ENCODE assay signal across 1 cellular context in the genomic region with DNA sequence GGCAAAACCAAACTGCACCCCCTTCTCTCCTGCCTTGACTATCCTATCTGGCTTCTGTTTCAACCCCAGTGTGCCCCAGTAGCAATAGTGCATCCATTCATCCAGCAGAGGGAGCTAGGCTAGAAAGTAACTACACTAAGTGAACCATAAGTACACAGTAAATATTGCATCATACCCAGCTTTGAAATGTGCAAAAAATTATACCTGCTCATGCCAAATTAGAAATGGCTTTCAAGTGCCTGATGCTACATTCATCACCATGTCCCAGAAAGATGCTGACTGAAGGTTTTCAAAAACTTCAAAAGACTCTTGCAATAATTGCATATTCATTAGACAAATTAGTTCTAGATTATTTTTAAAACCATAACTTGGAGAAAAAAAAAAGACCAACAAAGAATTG.
TF ChIP-seq lines count a peak whose summit lies in the region.

No MANE protein-coding gene starts in this region.

TF ChIP-seq in K562, 482 proteins besides CTCF, POLR2A, EP300 and RAD21 (continued from another document and continues in another):
- no peak for TF ChIP-seq ZNF407 (IDR thresholded peaks at IDR 0.05; ENCODE audit: low read depth)
- no peak for TF ChIP-seq ARID4B (CRISPR knock-in tag; IDR thresholded peaks at IDR 0.05)
- TF ChIP-seq, protein P1, sequence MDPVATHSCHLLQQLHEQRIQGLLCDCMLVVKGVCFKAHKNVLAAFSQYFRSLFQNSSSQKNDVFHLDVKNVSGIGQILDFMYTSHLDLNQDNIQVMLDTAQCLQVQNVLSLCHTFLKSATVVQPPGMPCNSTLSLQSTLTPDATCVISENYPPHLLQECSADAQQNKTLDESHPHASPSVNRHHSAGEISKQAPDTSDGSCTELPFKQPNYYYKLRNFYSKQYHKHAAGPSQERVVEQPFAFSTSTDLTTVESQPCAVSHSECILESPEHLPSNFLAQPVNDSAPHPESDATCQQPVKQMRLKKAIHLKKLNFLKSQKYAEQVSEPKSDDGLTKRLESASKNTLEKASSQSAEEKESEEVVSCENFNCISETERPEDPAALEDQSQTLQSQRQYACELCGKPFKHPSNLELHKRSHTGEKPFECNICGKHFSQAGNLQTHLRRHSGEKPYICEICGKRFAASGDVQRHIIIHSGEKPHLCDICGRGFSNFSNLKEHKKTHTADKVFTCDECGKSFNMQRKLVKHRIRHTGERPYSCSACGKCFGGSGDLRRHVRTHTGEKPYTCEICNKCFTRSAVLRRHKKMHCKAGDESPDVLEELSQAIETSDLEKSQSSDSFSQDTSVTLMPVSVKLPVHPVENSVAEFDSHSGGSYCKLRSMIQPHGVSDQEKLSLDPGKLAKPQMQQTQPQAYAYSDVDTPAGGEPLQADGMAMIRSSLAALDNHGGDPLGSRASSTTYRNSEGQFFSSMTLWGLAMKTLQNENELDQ (CRISPR knock-in tag; IDR thresholded peaks at IDR 0.05; ENCODE audit: borderline replicate concordance): no peak
- no peak for TF ChIP-seq SP1 (CRISPR knock-in tag; IDR thresholded peaks at IDR 0.05)
- no peak for TF ChIP-seq SLC30A9 (CRISPR knock-in tag; IDR thresholded peaks at IDR 0.05)
- TF ChIP-seq JUNB (CRISPR knock-in tag; conservative IDR thresholded peaks at IDR 0.05): no peak
- no peak for TF ChIP-seq ZNF146 (CRISPR knock-in tag; IDR thresholded peaks at IDR 0.05; ENCODE audit: unreplicated experiment)
- TF ChIP-seq RBM14 (IDR thresholded peaks at IDR 0.05; ENCODE audit: borderline replicate concordance, insufficient read depth, low read depth, low read length): no peak
- no peak for TF ChIP-seq MEF2D (tag; conservative IDR thresholded peaks at IDR 0.05; ENCODE audit: low read depth)
- TF ChIP-seq ZNF766 (CRISPR knock-in tag; conservative IDR thresholded peaks at IDR 0.05): 0 out of 2 replicates have a peak, but pooled peaks have one; percentile 22
- TF ChIP-seq, protein P2, sequence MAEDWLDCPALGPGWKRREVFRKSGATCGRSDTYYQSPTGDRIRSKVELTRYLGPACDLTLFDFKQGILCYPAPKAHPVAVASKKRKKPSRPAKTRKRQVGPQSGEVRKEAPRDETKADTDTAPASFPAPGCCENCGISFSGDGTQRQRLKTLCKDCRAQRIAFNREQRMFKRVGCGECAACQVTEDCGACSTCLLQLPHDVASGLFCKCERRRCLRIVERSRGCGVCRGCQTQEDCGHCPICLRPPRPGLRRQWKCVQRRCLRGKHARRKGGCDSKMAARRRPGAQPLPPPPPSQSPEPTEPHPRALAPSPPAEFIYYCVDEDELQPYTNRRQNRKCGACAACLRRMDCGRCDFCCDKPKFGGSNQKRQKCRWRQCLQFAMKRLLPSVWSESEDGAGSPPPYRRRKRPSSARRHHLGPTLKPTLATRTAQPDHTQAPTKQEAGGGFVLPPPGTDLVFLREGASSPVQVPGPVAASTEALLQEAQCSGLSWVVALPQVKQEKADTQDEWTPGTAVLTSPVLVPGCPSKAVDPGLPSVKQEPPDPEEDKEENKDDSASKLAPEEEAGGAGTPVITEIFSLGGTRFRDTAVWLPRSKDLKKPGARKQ (CRISPR knock-in tag; IDR thresholded peaks at IDR 0.05): no peak
- TF ChIP-seq, protein P3, sequence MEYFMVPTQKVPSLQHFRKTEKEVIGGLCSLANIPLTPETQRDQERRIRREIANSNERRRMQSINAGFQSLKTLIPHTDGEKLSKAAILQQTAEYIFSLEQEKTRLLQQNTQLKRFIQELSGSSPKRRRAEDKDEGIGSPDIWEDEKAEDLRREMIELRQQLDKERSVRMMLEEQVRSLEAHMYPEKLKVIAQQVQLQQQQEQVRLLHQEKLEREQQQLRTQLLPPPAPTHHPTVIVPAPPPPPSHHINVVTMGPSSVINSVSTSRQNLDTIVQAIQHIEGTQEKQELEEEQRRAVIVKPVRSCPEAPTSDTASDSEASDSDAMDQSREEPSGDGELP (CRISPR knock-in tag; IDR thresholded peaks at IDR 0.05; ENCODE audit: borderline replicate concordance): no peak
- no peak for TF ChIP-seq MCM7 (IDR thresholded peaks at IDR 0.05)
- TF ChIP-seq, protein P4, sequence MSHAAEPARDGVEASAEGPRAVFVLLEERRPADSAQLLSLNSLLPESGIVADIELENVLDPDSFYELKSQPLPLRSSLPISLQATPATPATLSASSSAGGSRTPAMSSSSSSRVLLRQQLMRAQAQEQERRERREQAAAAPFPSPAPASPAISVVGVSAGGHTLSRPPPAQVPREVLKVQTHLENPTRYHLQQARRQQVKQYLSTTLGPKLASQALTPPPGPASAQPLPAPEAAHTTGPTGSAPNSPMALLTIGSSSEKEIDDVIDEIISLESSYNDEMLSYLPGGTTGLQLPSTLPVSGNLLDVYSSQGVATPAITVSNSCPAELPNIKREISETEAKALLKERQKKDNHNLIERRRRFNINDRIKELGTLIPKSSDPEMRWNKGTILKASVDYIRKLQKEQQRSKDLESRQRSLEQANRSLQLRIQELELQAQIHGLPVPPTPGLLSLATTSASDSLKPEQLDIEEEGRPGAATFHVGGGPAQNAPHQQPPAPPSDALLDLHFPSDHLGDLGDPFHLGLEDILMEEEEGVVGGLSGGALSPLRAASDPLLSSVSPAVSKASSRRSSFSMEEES (CRISPR knock-in tag; IDR thresholded peaks at IDR 0.05): no peak
- no peak for TF ChIP-seq NCOR1 (IDR thresholded peaks at IDR 0.05)
- no peak for TF ChIP-seq TEAD1 (CRISPR knock-in tag; IDR thresholded peaks at IDR 0.05)
- TF ChIP-seq ETV1 (tag; conservative IDR thresholded peaks at IDR 0.05; ENCODE audit: low read depth): no peak; the same call in 1 of the 2 replicates
- TF ChIP-seq PHB (CRISPR knock-in tag; IDR thresholded peaks at IDR 0.05): no peak
- peak; percentile 54 for TF ChIP-seq JUN (IDR thresholded peaks at IDR 0.05; ENCODE audit: borderline replicate concordance, low read depth, low read length)
- no peak for TF ChIP-seq JUN (CRISPR knock-in tag; IDR thresholded peaks at IDR 0.05; ENCODE audit: borderline replicate concordance)
- TF ChIP-seq POLR2B (IDR thresholded peaks at IDR 0.05; ENCODE audit: low read depth, partially characterized antibody): no peak
- no peak for TF ChIP-seq NFXL1 (CRISPR knock-in tag; IDR thresholded peaks at IDR 0.05)
- TF ChIP-seq EZH2 (IDR thresholded peaks at IDR 0.05; ENCODE audit: borderline replicate concordance, low read depth, low read length): no peak
- TF ChIP-seq, protein P5, sequence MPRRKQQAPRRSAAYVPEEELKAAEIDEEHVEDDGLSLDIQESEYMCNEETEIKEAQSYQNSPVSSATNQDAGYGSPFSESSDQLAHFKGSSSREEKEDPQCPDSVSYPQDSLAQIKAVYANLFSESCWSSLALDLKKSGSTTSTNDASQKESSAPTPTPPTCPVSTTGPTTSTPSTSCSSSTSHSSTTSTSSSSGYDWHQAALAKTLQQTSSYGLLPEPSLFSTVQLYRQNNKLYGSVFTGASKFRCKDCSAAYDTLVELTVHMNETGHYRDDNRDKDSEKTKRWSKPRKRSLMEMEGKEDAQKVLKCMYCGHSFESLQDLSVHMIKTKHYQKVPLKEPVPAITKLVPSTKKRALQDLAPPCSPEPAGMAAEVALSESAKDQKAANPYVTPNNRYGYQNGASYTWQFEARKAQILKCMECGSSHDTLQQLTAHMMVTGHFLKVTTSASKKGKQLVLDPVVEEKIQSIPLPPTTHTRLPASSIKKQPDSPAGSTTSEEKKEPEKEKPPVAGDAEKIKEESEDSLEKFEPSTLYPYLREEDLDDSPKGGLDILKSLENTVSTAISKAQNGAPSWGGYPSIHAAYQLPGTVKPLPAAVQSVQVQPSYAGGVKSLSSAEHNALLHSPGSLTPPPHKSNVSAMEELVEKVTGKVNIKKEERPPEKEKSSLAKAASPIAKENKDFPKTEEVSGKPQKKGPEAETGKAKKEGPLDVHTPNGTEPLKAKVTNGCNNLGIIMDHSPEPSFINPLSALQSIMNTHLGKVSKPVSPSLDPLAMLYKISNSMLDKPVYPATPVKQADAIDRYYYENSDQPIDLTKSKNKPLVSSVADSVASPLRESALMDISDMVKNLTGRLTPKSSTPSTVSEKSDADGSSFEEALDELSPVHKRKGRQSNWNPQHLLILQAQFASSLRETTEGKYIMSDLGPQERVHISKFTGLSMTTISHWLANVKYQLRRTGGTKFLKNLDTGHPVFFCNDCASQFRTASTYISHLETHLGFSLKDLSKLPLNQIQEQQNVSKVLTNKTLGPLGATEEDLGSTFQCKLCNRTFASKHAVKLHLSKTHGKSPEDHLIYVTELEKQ (CRISPR knock-in tag; IDR thresholded peaks at IDR 0.05): no peak
- TF ChIP-seq PHF20 (IDR thresholded peaks at IDR 0.05; ENCODE audit: partially characterized antibody): no peak
- TF ChIP-seq ATF7 (IDR thresholded peaks at IDR 0.05): peak; percentile 90
- TF ChIP-seq ZNF589 (CRISPR knock-in tag; IDR thresholded peaks at IDR 0.05; ENCODE audit: low read depth): no peak
- TF ChIP-seq, protein P6, sequence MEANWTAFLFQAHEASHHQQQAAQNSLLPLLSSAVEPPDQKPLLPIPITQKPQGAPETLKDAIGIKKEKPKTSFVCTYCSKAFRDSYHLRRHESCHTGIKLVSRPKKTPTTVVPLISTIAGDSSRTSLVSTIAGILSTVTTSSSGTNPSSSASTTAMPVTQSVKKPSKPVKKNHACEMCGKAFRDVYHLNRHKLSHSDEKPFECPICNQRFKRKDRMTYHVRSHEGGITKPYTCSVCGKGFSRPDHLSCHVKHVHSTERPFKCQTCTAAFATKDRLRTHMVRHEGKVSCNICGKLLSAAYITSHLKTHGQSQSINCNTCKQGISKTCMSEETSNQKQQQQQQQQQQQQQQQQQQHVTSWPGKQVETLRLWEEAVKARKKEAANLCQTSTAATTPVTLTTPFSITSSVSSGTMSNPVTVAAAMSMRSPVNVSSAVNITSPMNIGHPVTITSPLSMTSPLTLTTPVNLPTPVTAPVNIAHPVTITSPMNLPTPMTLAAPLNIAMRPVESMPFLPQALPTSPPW (CRISPR knock-in tag; IDR thresholded peaks at IDR 0.05): peak; percentile 24; the same call in 1 of the 2 replicates
- no peak for TF ChIP-seq ZKSCAN1 (IDR thresholded peaks at IDR 0.05; ENCODE audit: low read depth, low read length)
